Comparison of ENCODE assay signal across 9 cellular contexts in the genomic region with DNA sequence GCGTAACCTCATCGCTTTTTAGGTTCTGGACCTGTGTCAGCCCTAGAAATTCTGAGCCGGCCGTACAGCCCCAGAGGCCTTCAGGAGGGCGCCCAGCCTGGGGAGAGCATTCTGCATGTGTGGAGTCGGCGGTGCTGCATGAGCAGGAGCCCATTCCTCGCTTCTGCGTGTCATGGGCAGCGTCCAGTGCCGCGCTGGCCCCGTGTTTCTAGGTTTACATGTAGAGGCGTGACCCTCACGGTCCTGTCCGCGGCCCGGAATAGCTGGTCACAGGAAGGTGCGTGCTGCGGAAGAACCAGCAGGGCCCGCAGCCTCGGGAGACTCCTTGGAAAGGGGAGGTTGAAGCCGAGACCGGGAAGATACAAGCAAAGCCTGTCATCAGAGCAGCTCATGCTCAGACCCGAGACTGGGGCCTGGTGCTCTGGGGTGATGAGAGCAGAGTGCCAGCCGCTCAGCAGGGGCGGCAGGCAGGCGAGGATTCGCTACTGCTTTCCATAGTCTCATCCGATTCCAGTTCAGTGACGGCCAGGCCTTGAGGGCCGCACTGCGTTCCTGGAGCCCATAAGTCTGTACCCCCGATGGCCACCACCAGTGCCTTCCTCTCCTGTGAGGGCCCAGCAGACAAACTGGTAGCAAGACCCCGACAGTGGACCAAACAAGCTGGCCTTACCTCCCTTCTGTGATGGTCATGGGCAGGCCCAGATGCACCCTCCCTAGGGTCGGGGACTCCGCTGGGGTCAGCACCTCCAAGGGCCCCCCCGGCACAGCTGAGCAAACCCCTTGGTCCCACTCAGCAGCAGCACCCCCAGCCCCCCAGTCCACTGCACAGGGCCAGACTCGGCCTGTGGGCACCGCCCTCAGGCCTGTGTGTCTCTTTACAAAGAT. TPM values are rescaled to one million over a fixed set of nuclear protein-coding genes. Genes with fewer than 3 reads are reported as not detected.
DNase-seq lines count a peak whose midpoint lies in the region; ATAC-seq lines count a peak whose summit lies in the region.
"Had no signal": no experiment of that assay in that cellular context is flagged by ENCODE, and none has a peak within 500 bp of the region (broad histone marks: within the 10 kb centered on the region; RNA-seq: fewer than 3 reads in every experiment).

No MANE protein-coding gene starts in this region.

- ATAC-seq in GM18498 (IDR thresholded peaks at IDR 0.05; ENCODE audit: unreplicated experiment) (peak; percentile 3), HG02885 (IDR thresholded peaks at IDR 0.05; ENCODE audit: poor library complexity, unreplicated experiment) (peak; percentile 5), left ventricle myocardium superior (peak; percentile 3), HG03521 (IDR thresholded peaks at IDR 0.05; ENCODE audit: unreplicated experiment) (no peak)

- intact Hi-C loops in left ventricle myocardium superior (cut with micrococcal nuclease) (loop anchor here (5.0 kb wide), 2 partner anchors 147 to 262 kb away; no protein-coding TSS in a partner anchor), posterior vena cava (cut with DNase I) (loop anchor here (2.0 to 10.0 kb wide), 5 partner anchors 125 to 265 kb away; no protein-coding TSS in a partner anchor)

- no peak for DNase-seq in left ventricle myocardium superior
- peak; percentile 83 for DNase-seq in posterior vena cava (ENCODE audit: low spot score)
- DNase-seq in NK-92 (lab: John Stamatoyannopoulos, UW; ENCODE audit: unreplicated experiment), result no peak
- no peak for DNase-seq in stimulated activated CD4-positive, alpha-beta T cell treated with anti-CD3 and anti-CD28 coated beads, Interleukin-12 subunit alpha, Interleukin-12 subunit beta, amount 100 ng/mL, for 4 hours
- DNase-seq: GOT3, NCI-H446 treated with DMSO at 0.1 percent for 48 hours had no signal

RNA-seq across cellular contexts. Expression of a gene that starts 15.6 kb away (rescaled TPM):
- 18.7 TPM for total RNA-seq in left ventricle myocardium superior
- total RNA-seq in posterior vena cava, result 10 to 100 TPM; 23.9 to 26.9 TPM
